Comparison of ENCODE assay signal across 36 cellular contexts in the genomic region with DNA sequence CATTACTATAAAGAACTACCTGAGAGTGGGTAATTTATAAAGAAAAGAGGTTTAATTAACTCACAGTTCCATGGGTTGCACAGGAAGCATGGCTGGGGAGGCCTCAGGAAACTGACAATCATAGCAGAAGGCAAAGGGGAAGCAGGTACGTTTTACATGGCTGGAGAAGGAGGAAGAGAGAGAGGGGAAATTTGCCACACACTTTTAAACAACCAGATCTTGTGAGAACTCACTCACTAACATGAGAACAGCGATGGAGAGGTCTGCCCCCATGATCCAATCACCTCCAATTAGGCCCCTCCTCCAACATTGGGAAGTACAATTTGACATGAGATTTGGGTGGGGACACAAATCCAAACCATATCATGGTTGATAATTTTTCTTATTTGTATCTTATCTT. TPM values are rescaled to one million over a fixed set of nuclear protein-coding genes. Genes with fewer than 3 reads are reported as not detected.
"Had no signal": no experiment of that assay in that cellular context is flagged by ENCODE, and none has a peak within 500 bp of the region (broad histone marks: within the 10 kb centered on the region; RNA-seq: fewer than 3 reads in every experiment).

No MANE protein-coding gene starts in this region.

- H3K4me3 ChIP-seq: adrenal gland, ascending aorta, body of pancreas, breast epithelium, cardiac muscle cell had no signal

- H3K27me3 ChIP-seq: adrenal gland, ascending aorta, body of pancreas, brain microvascular endothelial cell, breast epithelium, cardiac muscle cell had no signal

- H3K27ac ChIP-seq: adrenal gland, ascending aorta, body of pancreas, brain microvascular endothelial cell, breast epithelium, cardiac muscle cell had no signal

- DNase-seq: activated effector memory CD4-positive, alpha-beta T cell treated with anti-CD3 and anti-CD28 coated beads, Interleukin-2, amount 50 U/mL, for 16 hours; activated effector memory CD4-positive, alpha-beta T cell treated with Interleukin-2 at 50 U/mL for 16 hours; activated gamma-delta T cell; activated gamma-delta T cell treated with Interleukin-2 at 50 U/mL for 16 hours; activated naive CD4-positive, alpha-beta T cell; activated naive CD4-positive, alpha-beta T cell treated with anti-CD3 and anti-CD28 coated beads for 36 hours; activated naive CD4-positive, alpha-beta T cell treated with anti-CD3 and anti-CD28 coated beads, Interleukin-2, amount 10 ng/mL, durations not matched to agents 7 days and 5 days; activated naive CD4-positive, alpha-beta T cell treated with anti-CD3 and anti-CD28 coated beads, Interleukin-2, amount 50 U/mL, for 16 hours; activated naive CD4-positive, alpha-beta T cell treated with Interleukin-2 at 50 U/mL for 16 hours; activated naive CD8-positive, alpha-beta T cell treated with anti-CD3 and anti-CD28 coated beads for 36 hours; activated naive CD8-positive, alpha-beta T cell treated with anti-CD3 and anti-CD28 coated beads, Interleukin-2, amount 10 ng/mL, durations not matched to agents 7 days and 5 days; activated naive CD8-positive, alpha-beta T cell treated with anti-CD3 and anti-CD28 coated beads, Interleukin-2, amount 50 U/mL, for 24 hours; activated T-cell treated with anti-CD3 and anti-CD28 coated beads, Interleukin-2, amount 50 U/mL, for 1 hour; activated T-cell treated with anti-CD3 and anti-CD28 coated beads, Interleukin-2, amount 50 U/mL, for 24 hours; activated T-cell treated with anti-CD3 and anti-CD28 coated beads, Interleukin-2, amount 50 U/mL, for 4 hours; activated T-cell treated with anti-CD3 and anti-CD28 coated beads, Interleukin-2, amount 50 U/mL, for 48 hours; activated T-cell treated with anti-CD3 and anti-CD28 coated beads, Interleukin-2, amount 50 U/mL, for 72 hours; adrenal gland; amniotic stem cell; amygdala; anterior cingulate cortex; aorta; body of pancreas; brain microvascular endothelial cell; caudate nucleus; central memory CD4-positive, alpha-beta T cell; cerebellar nuclear complex had no signal

- H3K4me1 ChIP-seq: adrenal gland, ascending aorta, body of pancreas, breast epithelium had no signal

- H3K36me3 ChIP-seq: adrenal gland, ascending aorta, brain microvascular endothelial cell, breast epithelium, cardiac muscle cell had no signal

- FAIRE-seq: astrocyte, bronchial epithelial cell had no signal

- H3K9me3 ChIP-seq: adrenal gland, ascending aorta, breast epithelium had no signal

- ATAC-seq: activated naive CD4-positive, alpha-beta T cell treated with anti-CD3 and anti-CD28 coated beads, Interleukin-2, amount 50 U/mL, for 72 hours; activated naive CD8-positive, alpha-beta T cell treated with anti-CD3 and anti-CD28 coated beads, Interleukin-2, amount 50 U/mL, for 24 hours; activated T-cell treated with anti-CD3 and anti-CD28 coated beads, Interleukin-2, amount 50 U/mL, for 4 hours; activated T-cell treated with anti-CD3 and anti-CD28 coated beads, Interleukin-2, amount 50 U/mL, for 72 hours; activated T-helper 17 cell treated with anti-CD3 and anti-CD28 coated beads, Interleukin-2, amount 50 U/mL, for 72 hours; body of pancreas had no signal

RNA-seq across cellular contexts. Expression of gene PPP1R9A, which starts 51.8 kb away (rescaled TPM):
- total RNA-seq: activated naive CD4-positive, alpha-beta T cell treated with anti-CD3 and anti-CD28 coated beads for 36 hours; activated naive CD4-positive, alpha-beta T cell treated with anti-CD3 and anti-CD28 coated beads, Interleukin-2, amount 50 U/mL, for 72 hours; activated T-helper 1 cell treated with anti-CD3 and anti-CD28 coated beads, Interleukin-12 subunit alpha, Interleukin-12 subunit beta, Interleukin-2, Interleukin-4 antibody, amounts not matched to agents 30 ng/mL and 10 ng/mL and 1 ng/mL, durations not matched to agents 14 hours and 24 hours and 36 hours; activated T-helper 17 cell treated with anti-CD3 and anti-CD28 coated beads, Interleukin-2, amount 50 U/mL, for 72 hours; activated T-helper 2 cell treated with anti-CD3 and anti-CD28 coated beads, Interferon-gamma antibody, Interleukin-2, Interleukin-4, amounts not matched to agents 10 μg/mL and 5 μg/mL and 100 μg/mL, durations not matched to agents 14 hours and 24 hours and 36 hours had no signal
